Comparison of ENCODE assay signal across 21 cellular contexts in genomic region chr10:34116220-34116623, GRCh38.
A peak's percentile ranks its signal among the peaks of the same experiment; 100 is the strongest.
DNase-seq lines count a peak whose midpoint lies in the region; ATAC-seq, FAIRE-seq and TF ChIP-seq lines count a peak whose summit lies in the region.
"Had no signal": no experiment of that assay in that cellular context is flagged by ENCODE, and none has a peak within 500 bp of the region (broad histone marks: within the 10 kb centered on the region; RNA-seq: fewer than 3 reads in every experiment).

No MANE protein-coding gene starts in this region.

- no peak overlapping the region for H2AFZ ChIP-seq in astrocyte (ENCODE audit: low read depth, low read length)

- no peak overlapping the region for H3K4me3 Mint-ChIP-seq in astrocyte (ENCODE audit: unreplicated experiment)
- H3K4me3 Mint-ChIP-seq: central memory CD8-positive, alpha-beta T cell; naive thymus-derived CD8-positive, alpha-beta T cell; stimulated activated naive CD8-positive, alpha-beta T cell treated with anti-CD3 and anti-CD28 coated beads, Interleukin-15, Interleukin-2, amounts not matched to agents 100 ng/mL and 50 ng/mL, for 24 hours had no signal

- no peaks in the 10 kb centered on the region for H3K79me2 ChIP-seq in astrocyte (ENCODE audit: insufficient read depth, low read length)

- no peak overlapping the region for H3K27ac ChIP-seq in astrocyte (ENCODE audit: low read depth, low read length)
- H3K27ac ChIP-seq in right cardiac atrium (ENCODE audit: low read length), result no peak overlapping the region
- H3K27ac ChIP-seq in thoracic aorta, result no peak overlapping the region
- H3K27ac ChIP-seq: HL-60 had no signal

- H3K9me3 Mint-ChIP-seq in astrocyte (ENCODE audit: unreplicated experiment), result peaks cover 2% of the 10 kb centered on the region
- H3K9me3 Mint-ChIP-seq: central memory CD8-positive, alpha-beta T cell; naive thymus-derived CD8-positive, alpha-beta T cell; stimulated activated naive CD8-positive, alpha-beta T cell treated with anti-CD3 and anti-CD28 coated beads, Interleukin-15, Interleukin-2, amounts not matched to agents 100 ng/mL and 50 ng/mL, for 24 hours had no signal

- H3K36me3 ChIP-seq in astrocyte (ENCODE audit: insufficient read depth, low read length), result no peaks in the 10 kb centered on the region
- no peaks in the 10 kb centered on the region for H3K36me3 ChIP-seq in thoracic aorta

- TF ChIP-seq CTCF in astrocyte (IDR thresholded peaks at IDR 0.05; ENCODE audit: insufficient read depth, low read depth, low read length), result no peak
- no peak for TF ChIP-seq CTCF in thoracic aorta (IDR thresholded peaks at IDR 0.05)

- peak; percentile 5 for DNase-seq in DMS79 treated with DMSO at 0.1 percent for 48 hours (lab: John Stamatoyannopoulos, UW)
- no peak for DNase-seq in DMS79 (lab: John Stamatoyannopoulos, UW)
- DNase-seq in astrocyte (ENCODE audit: low read depth), result no peak
- DNase-seq in right cardiac atrium, result no peak
- no peak for DNase-seq in thoracic aorta (ENCODE audit: low spot score)
- DNase-seq in mucosa of gallbladder (ENCODE audit: low spot score), result no peak
- DNase-seq in stimulated activated naive CD4-positive, alpha-beta T cell treated with Interleukin-2 at 50 U/mL for 16 hours (lab: John Stamatoyannopoulos, UW), result no peak
- no peak for DNase-seq in activated CD4-positive, alpha-beta T cell treated with anti-CD3 and anti-CD28 coated beads for 1 hour
- DNase-seq: 8988T; activated effector memory CD4-positive, alpha-beta T cell treated with Interleukin-2 at 50 U/mL for 16 hours; Caco-2; glutamatergic neuron; kidney glomerular epithelial cell; naive thymus-derived CD8-positive, alpha-beta T cell; NCI-H1694; NK-92 treated with Interleukin-12 subunit alpha and Interleukin-12 subunit beta, amount 100 ng/mL, for 24 hours; SIG-M5 had no signal

- H3K9me3 ChIP-seq in astrocyte (ENCODE audit: insufficient read depth, low read depth, low read length), result no peaks in the 10 kb centered on the region
- no peaks in the 10 kb centered on the region for H3K9me3 ChIP-seq in right cardiac atrium (ENCODE audit: control insufficient read depth, low read length)
- no peaks in the 10 kb centered on the region for H3K9me3 ChIP-seq in thoracic aorta
- H3K9me3 ChIP-seq: Caco-2 had no signal

- H3K4me1 ChIP-seq in astrocyte (ENCODE audit: insufficient read depth, low read length) (peaks cover 2% of the 10 kb centered on the region), right cardiac atrium (ENCODE audit: control insufficient read depth, insufficient read depth, low read length) (peaks cover 2% of the 10 kb centered on the region), thoracic aorta (ENCODE audit: control insufficient read depth in 1 of 2, low read depth in 2 of 2) (peaks cover 4 to 19% of the 10 kb centered on the region in 2 donors)

- H3K4me3 ChIP-seq in astrocyte (ENCODE audit: insufficient read depth, low read depth, low read length) (no peak overlapping the region), right cardiac atrium (ENCODE audit: low read length) (peak overlapping the region; percentile 35), thoracic aorta (peak overlapping the region; percentile 53)

- H3K9ac ChIP-seq in astrocyte (ENCODE audit: low read length), result no peak overlapping the region

- H3K36me3 Mint-ChIP-seq in astrocyte (ENCODE audit: low read depth, unreplicated experiment), result peaks cover 9% of the 10 kb centered on the region
- H3K36me3 Mint-ChIP-seq: naive thymus-derived CD8-positive, alpha-beta T cell had no signal

- ATAC-seq in right cardiac atrium (peak in 1 of 2 donors; percentile 50), thoracic aorta (ENCODE audit: insufficient number of reproducible peaks, low FRiP score, low read depth) (no peak)
- ATAC-seq: HCT116; naive thymus-derived CD8-positive, alpha-beta T cell had no signal

- intact Hi-C loops in right cardiac atrium (cut with DNase I), result no loop called here

- H4K20me1 ChIP-seq in astrocyte (ENCODE audit: insufficient read depth, low read length), result no peaks in the 10 kb centered on the region

- H3K4me1 Mint-ChIP-seq in astrocyte (ENCODE audit: low read depth, unreplicated experiment), result peaks cover 2% of the 10 kb centered on the region
- H3K4me1 Mint-ChIP-seq: central memory CD8-positive, alpha-beta T cell had no signal

- peak overlapping the region; percentile 4 for H3K4me2 ChIP-seq in astrocyte (ENCODE audit: low read length)

- H3K27ac Mint-ChIP-seq in astrocyte (ENCODE audit: unreplicated experiment), result no peak overlapping the region
- H3K27ac Mint-ChIP-seq: naive thymus-derived CD8-positive, alpha-beta T cell; stimulated activated naive CD8-positive, alpha-beta T cell treated with anti-CD3 and anti-CD28 coated beads, Interleukin-15, Interleukin-2, amounts not matched to agents 100 ng/mL and 50 ng/mL, for 24 hours had no signal

- peak; percentile 17 for FAIRE-seq in astrocyte (lab: Jason Lieb, UNC)

- H3K27me3 Mint-ChIP-seq in astrocyte (ENCODE audit: low read depth, unreplicated experiment), result no peaks in the 10 kb centered on the region
- H3K27me3 Mint-ChIP-seq: central memory CD8-positive, alpha-beta T cell; stimulated activated naive CD8-positive, alpha-beta T cell treated with anti-CD3 and anti-CD28 coated beads, Interleukin-15, Interleukin-2, amounts not matched to agents 100 ng/mL and 50 ng/mL, for 24 hours had no signal

- WGBS in right cardiac atrium, result 28% methylated on average over 6 of the region's 6 CpGs

- H3K27me3 ChIP-seq in astrocyte (ENCODE audit: insufficient read depth, low read length), result no peaks in the 10 kb centered on the region
- no peaks in the 10 kb centered on the region for H3K27me3 ChIP-seq in right cardiac atrium (ENCODE audit: control insufficient read depth, insufficient read depth)
- H3K27me3 ChIP-seq in thoracic aorta (replicated peaks; ENCODE audit: insufficient read depth), result no peaks in the 10 kb centered on the region
